23 cellular contexts compared by ENCODE assay signal in genomic region chr20:46701057-46701456, GRCh38. TPM values are rescaled to one million over a fixed set of nuclear protein-coding genes. Genes with fewer than 3 reads are reported as not detected.
"Had no signal": no experiment of that assay in that cellular context is flagged by ENCODE, and none has a peak within 500 bp of the region (broad histone marks: within the 10 kb centered on the region; RNA-seq: fewer than 3 reads in every experiment).

No MANE protein-coding gene starts in this region.

- DNase-seq: activated CD4-positive, alpha-beta memory T cell treated with anti-CD3 and anti-CD28 coated beads, Interleukin-2, amount 10 ng/mL, durations not matched to agents 7 days and 5 days; activated CD4-positive, alpha-beta T cell treated with anti-CD3 and anti-CD28 coated beads, Interleukin-2, amount 10 ng/mL, durations not matched to agents 7 days and 5 days; activated CD4-positive, CD25-positive, alpha-beta regulatory T cell; activated CD8-positive, alpha-beta memory T cell treated with anti-CD3 and anti-CD28 coated beads, Interleukin-2, amount 50 U/mL, for 48 hours; activated naive CD4-positive, alpha-beta T cell treated with anti-CD3 and anti-CD28 coated beads, Interleukin-2, amount 50 U/mL, for 16 hours; activated naive CD8-positive, alpha-beta T cell treated with anti-CD3 and anti-CD28 coated beads, Interleukin-2, amount 10 ng/mL, durations not matched to agents 7 days and 5 days; activated T-cell treated with anti-CD3 and anti-CD28 coated beads, Interleukin-2, amount 50 U/mL, for 1 hour; aorta; caudate nucleus; NCI-H1105 treated with DMSO at 0.1 percent for 48 hours; NCI-H1436 treated with DMSO at 0.1 percent for 48 hours; NCI-H187; NCI-H2081 treated with DMSO at 0.1 percent for 48 hours; NCI-H510A; NCI-H526 treated with DMSO at 0.1 percent for 48 hours; RPMI8226; T-cell; T-helper 2 cell; T1000 had no signal

- H3K4me3 Mint-ChIP-seq: activated CD4-positive, alpha-beta memory T cell treated with anti-CD3 and anti-CD28 coated beads, Interleukin-2, amount 10 ng/mL, durations not matched to agents 7 days and 5 days; activated CD4-positive, alpha-beta T cell treated with anti-CD3 and anti-CD28 coated beads, Interleukin-2, amount 10 ng/mL, durations not matched to agents 7 days and 5 days; activated naive CD8-positive, alpha-beta T cell treated with anti-CD3 and anti-CD28 coated beads, Interleukin-2, amount 10 ng/mL, durations not matched to agents 7 days and 5 days; T-cell had no signal

- H3K4me3 ChIP-seq: breast epithelium, SK-N-MC had no signal

- H3K9me3 ChIP-seq: breast epithelium had no signal

- H3K36me3 ChIP-seq: breast epithelium had no signal

- H3K4me1 Mint-ChIP-seq: activated CD4-positive, alpha-beta memory T cell treated with anti-CD3 and anti-CD28 coated beads, Interleukin-2, amount 10 ng/mL, durations not matched to agents 7 days and 5 days; T-cell had no signal

- H3K4me1 ChIP-seq: breast epithelium had no signal

- ATAC-seq: Right ventricle myocardium inferior, T-cell had no signal

- H3K27me3 ChIP-seq: breast epithelium had no signal

- H3K36me3 Mint-ChIP-seq: activated naive CD8-positive, alpha-beta T cell treated with anti-CD3 and anti-CD28 coated beads, Interleukin-2, amount 10 ng/mL, durations not matched to agents 7 days and 5 days; T-cell had no signal

- H3K9me3 Mint-ChIP-seq: activated CD4-positive, alpha-beta T cell treated with anti-CD3 and anti-CD28 coated beads, Interleukin-2, amount 10 ng/mL, durations not matched to agents 7 days and 5 days had no signal

- H3K27ac Mint-ChIP-seq: activated CD4-positive, alpha-beta memory T cell treated with anti-CD3 and anti-CD28 coated beads, Interleukin-2, amount 10 ng/mL, durations not matched to agents 7 days and 5 days; activated CD4-positive, alpha-beta T cell treated with anti-CD3 and anti-CD28 coated beads, Interleukin-2, amount 10 ng/mL, durations not matched to agents 7 days and 5 days; activated naive CD8-positive, alpha-beta T cell treated with anti-CD3 and anti-CD28 coated beads, Interleukin-2, amount 10 ng/mL, durations not matched to agents 7 days and 5 days; T-cell had no signal

RNA-seq across cellular contexts. Expression of gene SLC2A10, which starts 8.4 kb away (rescaled TPM):
- total RNA-seq: activated CD4-positive, alpha-beta memory T cell treated with anti-CD3 and anti-CD28 coated beads, Interleukin-2, amount 10 ng/mL, durations not matched to agents 7 days and 5 days; activated CD4-positive, alpha-beta T cell treated with anti-CD3 and anti-CD28 coated beads, Interleukin-2, amount 10 ng/mL, durations not matched to agents 7 days and 5 days; activated naive CD8-positive, alpha-beta T cell treated with anti-CD3 and anti-CD28 coated beads, Interleukin-2, amount 10 ng/mL, durations not matched to agents 7 days and 5 days; OCI-LY7 had no signal

RNA-seq across cellular contexts. Expression of gene SLC13A3, which starts 49.8 kb away (rescaled TPM):
- total RNA-seq: activated CD4-positive, alpha-beta memory T cell treated with anti-CD3 and anti-CD28 coated beads, Interleukin-2, amount 10 ng/mL, durations not matched to agents 7 days and 5 days; OCI-LY7 had no signal
